In the genomic region with DNA sequence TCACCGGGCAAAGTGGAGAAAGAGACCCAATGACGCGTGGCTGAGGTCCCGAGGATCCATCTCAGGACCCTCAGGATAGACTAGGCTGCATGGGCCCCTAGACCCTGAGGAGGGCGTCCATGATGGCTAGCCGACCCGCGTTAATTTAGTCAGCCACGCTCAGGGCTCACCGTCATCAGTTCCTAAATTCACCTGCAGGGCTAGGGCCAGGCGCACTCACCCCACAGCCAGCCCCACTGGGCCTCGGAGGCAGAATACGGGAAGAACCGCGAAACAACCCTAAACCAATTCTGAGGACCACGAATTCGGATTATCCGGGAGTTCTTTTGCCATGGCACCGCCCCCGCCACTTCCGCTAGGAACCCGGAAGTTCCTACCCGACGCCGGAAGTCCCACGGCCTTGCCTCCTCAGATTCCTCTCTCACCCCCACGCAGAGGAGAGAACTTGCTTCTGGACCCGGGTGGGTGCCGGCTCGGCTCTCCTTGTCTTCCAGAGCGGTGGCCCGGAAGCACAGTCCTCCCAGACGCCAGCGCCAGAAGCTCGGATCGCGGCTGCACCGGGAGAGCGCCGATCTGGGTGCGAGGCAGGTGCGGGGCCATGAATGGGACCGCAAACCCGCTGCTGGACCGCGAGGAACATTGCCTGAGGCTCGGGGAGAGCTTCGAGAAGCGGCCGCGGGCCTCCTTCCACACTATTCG, we compare ENCODE assay signal across 8 cellular contexts. TPM values are rescaled to one million over a fixed set of nuclear protein-coding genes. Genes with fewer than 3 reads are reported as not detected.
DNase-seq lines count a peak whose midpoint lies in the region; ATAC-seq and TF ChIP-seq lines count a peak whose summit lies in the region.

TSS of gene EAF1 (plus strand) at position 417 of the 699 bp plus-strand sequence. CDS start at position 599, 182 bp downstream.
TSS of gene METTL6 (minus strand) at position 363 of the 699 bp plus-strand sequence. CDS start 1,033 bp downstream, outside the sequence.

- peaks cover 52% of the 10 kb centered on the region for H3K4me1 ChIP-seq in CD4-positive, alpha-beta memory T cell (ENCODE audit: insufficient read depth, low read length)
- H3K4me1 ChIP-seq in OCI-LY1 (ENCODE audit: insufficient read depth, low read length, severe bottlenecking), result peaks cover 37% of the 10 kb centered on the region
- H3K4me1 ChIP-seq in mononuclear cell (ENCODE audit: insufficient read depth, low read length), result peaks cover 41% of the 10 kb centered on the region

- H3K36me3 Mint-ChIP-seq in CD4-positive, alpha-beta memory T cell, result peaks cover 24 to 59% of the 10 kb centered on the region in 2 donors

- intact Hi-C loops in CD4-positive, alpha-beta memory T cell (cut with micrococcal nuclease), result loop anchor here (1.0 to 5.0 kb wide), 5 partner anchors 49 to 840 kb away; partner anchors contain the start of genes CAPN7 and OXNAD1

- H3K4me2 ChIP-seq in OCI-LY1 (ENCODE audit: low read length), result peak within 1 kb of the TSS; percentile 70

- peaks cover 32 to 80% (median 59%) of the 10 kb centered on the region in 4 donors for H3K4me1 Mint-ChIP-seq in CD4-positive, alpha-beta memory T cell

- H3K79me2 ChIP-seq in OCI-LY1 (ENCODE audit: insufficient read depth, low read length), result peaks cover 32% of the 10 kb centered on the region

- POLR2A ChIA-PET in CD4-positive, alpha-beta memory T cell (lab: Charles Lee; ENCODE audit: partially characterized antibody), result interaction anchor here (0.5 to 1.3 kb wide), 4 partner anchors 9 to 221 kb away, joined by 3 to 6 read pairs (median 4); partner anchors contain the start of gene CAPN7

- peak within 1 kb of the TSS; percentile 83 to 98 (median 97) for H3K27ac Mint-ChIP-seq in CD4-positive, alpha-beta memory T cell

- H4K20me1 ChIP-seq in OCI-LY1 (ENCODE audit: insufficient read depth, low read length), result no peaks in the 10 kb centered on the region

- peak; percentile 94 for ATAC-seq in GM19463 (IDR thresholded peaks at IDR 0.05; ENCODE audit: unreplicated experiment)

- peak within 1 kb of the TSS; percentile 83 for H3K9ac ChIP-seq in OCI-LY1 (ENCODE audit: low read length)

- no peaks in the 10 kb centered on the region for H3K27me3 Mint-ChIP-seq in CD4-positive, alpha-beta memory T cell

- no peak within 1 kb of the TSS for H2AFZ ChIP-seq in OCI-LY1 (ENCODE audit: low read length)

- no peaks in the 10 kb centered on the region for H3K9me3 Mint-ChIP-seq in CD4-positive, alpha-beta memory T cell

- H3K9me3 ChIP-seq in CD4-positive, alpha-beta memory T cell (ENCODE audit: control insufficient read depth in 1 of 2, low read length in 2 of 2), result no peaks in the 10 kb centered on the region
- H3K9me3 ChIP-seq in OCI-LY1 (ENCODE audit: low read length), result no peaks in the 10 kb centered on the region
- H3K9me3 ChIP-seq in mononuclear cell (ENCODE audit: low read depth, low read length), result no peaks in the 10 kb centered on the region

- CTCF ChIA-PET in CD4-positive, alpha-beta memory T cell (lab: Charles Lee; ENCODE audit: partially characterized antibody), result interaction anchor here (1.0 to 1.5 kb wide), 2 partner anchors 132 to 225 kb away, joined by 4 to 5 read pairs; no protein-coding TSS in a partner anchor

- H3K27ac ChIP-seq in CD4-positive, alpha-beta memory T cell (ENCODE audit: low read depth, low read length), result peak within 1 kb of the TSS; percentile 89
- peak within 1 kb of the TSS; percentile 31 for H3K27ac ChIP-seq in OCI-LY1 (ENCODE audit: low read depth, low read length, poor library complexity, severe bottlenecking)

- H3K9me2 ChIP-seq in OCI-LY1 (ENCODE audit: low read depth, low read length), result no peaks in the 10 kb centered on the region

- H3F3A ChIP-seq in OCI-LY1 (ENCODE audit: insufficient read depth, low read length), result no peaks in the 10 kb centered on the region

- peak within 1 kb of the TSS; percentile 99 for H3K4me3 ChIP-seq in CD4-positive, alpha-beta memory T cell (ENCODE audit: low read length in 2 of 2)
- H3K4me3 ChIP-seq in OCI-LY1 (ENCODE audit: low read depth, low read length, poor library complexity, severe bottlenecking) (peak within 1 kb of the TSS; percentile 95), mononuclear cell (ENCODE audit: low read length) (peak within 1 kb of the TSS; percentile 97)

- peaks cover 6% of the 10 kb centered on the region for H3K36me3 ChIP-seq in CD4-positive, alpha-beta memory T cell (ENCODE audit: insufficient read depth, low read length)
- peaks cover 41% of the 10 kb centered on the region for H3K36me3 ChIP-seq in OCI-LY1 (ENCODE audit: insufficient read depth, low read length)

- peak; percentile 81 to 87 (median 83) for DNase-seq in CD4-positive, alpha-beta memory T cell
- DNase-seq in HS-5 (ENCODE audit: low read depth), result peak; percentile 46
- peak; percentile 84 for DNase-seq in activated CD8-positive, alpha-beta memory T cell treated with anti-CD3 and anti-CD28 coated beads, Interleukin-2, amount 50 U/mL, for 4 hours
- DNase-seq in epidermal melanocyte (ENCODE audit: insufficient read length, low spot score), result peak; percentile 81
- DNase-seq in stimulated activated CD8-positive, alpha-beta memory T cell treated with anti-CD3 and anti-CD28 coated beads, Interleukin-4, amount 100 ng/mL, for 1 hour (ENCODE audit: low read depth in 2 of 2, low spot score in 1 of 2), result peak; percentile 63 to 71

- peak within 1 kb of the TSS; percentile 88 to 99 (median 98) for H3K4me3 Mint-ChIP-seq in CD4-positive, alpha-beta memory T cell

- H3K27me3 ChIP-seq in CD4-positive, alpha-beta memory T cell (ENCODE audit: insufficient read depth, low read length), result no peaks in the 10 kb centered on the region
- no peaks in the 10 kb centered on the region for H3K27me3 ChIP-seq in OCI-LY1 (ENCODE audit: insufficient read depth, low read length)
- no peaks in the 10 kb centered on the region for H3K27me3 ChIP-seq in mononuclear cell (ENCODE audit: insufficient read depth, low read length)

- peak; percentile 23; the same call in 1 of the 2 replicates for TF ChIP-seq CTCF in OCI-LY1 (IDR thresholded peaks at IDR 0.05; ENCODE audit: low read length)

RNA-seq across cellular contexts. Expression of gene EAF1, which starts in this region (rescaled TPM):
- 10 to 100 TPM; 17.6 to 19.7 TPM for total RNA-seq in CD4-positive, alpha-beta memory T cell
- polyA plus RNA-seq in CD4-positive, alpha-beta memory T cell, result 10 to 100 TPM in 1 of 2 donors, 1 to 10 TPM in 1; 8.9 to 15.0 TPM
- total RNA-seq in mononuclear cell, result 121 TPM

RNA-seq across cellular contexts. Expression of gene METTL6, which starts in this region (rescaled TPM):
- total RNA-seq in CD4-positive, alpha-beta memory T cell, result 10 to 100 TPM; 17.3 to 17.4 TPM
- polyA plus RNA-seq in CD4-positive, alpha-beta memory T cell, result 10 to 100 TPM; 12.2 to 18.3 TPM
- 9.7 TPM for total RNA-seq in mononuclear cell

Comparison
In these comparisons a context has a peak if more than half of its experiments do, and no peak if none do; other contexts are left out.
1. Peak in every context shown above with its lines: DNase-seq, ATAC-seq, H3K4me3 ChIP-seq and H3K27ac ChIP-seq.